ENCODE assay signal across 1 cellular context in the genomic region with DNA sequence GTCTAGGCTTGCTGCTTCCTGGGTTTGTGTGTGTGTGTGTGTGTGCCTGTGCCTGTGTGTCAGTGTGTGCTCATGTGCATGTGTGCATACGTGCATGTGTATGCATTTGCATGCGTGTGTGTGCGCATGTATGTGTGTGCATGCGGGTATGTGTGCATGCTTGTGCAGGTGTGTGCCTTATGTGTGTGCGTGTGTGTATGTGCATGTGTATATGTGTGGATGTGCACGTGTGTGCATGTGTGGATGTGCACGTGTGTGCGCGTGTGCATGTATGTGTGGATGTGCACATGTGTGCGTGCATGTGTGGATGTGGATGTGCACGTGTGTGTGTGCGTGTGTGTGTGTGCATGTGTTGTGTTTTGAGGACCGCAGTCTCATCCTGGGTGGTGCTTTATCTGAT.
TF ChIP-seq lines count a peak whose summit lies in the region.

No MANE protein-coding gene starts in this region.

TF ChIP-seq in HEK293, 187 proteins besides CTCF, POLR2A, EP300 and RAD21 (continued from another document):
- TF ChIP-seq, protein P1, sequence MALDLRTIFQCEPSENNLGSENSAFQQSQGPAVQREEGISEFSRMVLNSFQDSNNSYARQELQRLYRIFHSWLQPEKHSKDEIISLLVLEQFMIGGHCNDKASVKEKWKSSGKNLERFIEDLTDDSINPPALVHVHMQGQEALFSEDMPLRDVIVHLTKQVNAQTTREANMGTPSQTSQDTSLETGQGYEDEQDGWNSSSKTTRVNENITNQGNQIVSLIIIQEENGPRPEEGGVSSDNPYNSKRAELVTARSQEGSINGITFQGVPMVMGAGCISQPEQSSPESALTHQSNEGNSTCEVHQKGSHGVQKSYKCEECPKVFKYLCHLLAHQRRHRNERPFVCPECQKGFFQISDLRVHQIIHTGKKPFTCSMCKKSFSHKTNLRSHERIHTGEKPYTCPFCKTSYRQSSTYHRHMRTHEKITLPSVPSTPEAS (tag by site-specific recombination; IDR thresholded peaks at IDR 0.05), result peak; percentile 98
- TF ChIP-seq ZNF184 (tag by site-specific recombination; IDR thresholded peaks at IDR 0.05), result no peak
- no peak for TF ChIP-seq ZNF350 (tag by site-specific recombination; IDR thresholded peaks at IDR 0.05)
